In genomic region chr11:33257160-33257896, GRCh38 we compare ENCODE assay signal across 1 cellular context.
TF ChIP-seq lines count a peak whose summit lies in the region.

HIPK3 (plus strand) TSS chr11:33257381.

TF ChIP-seq in GM12878, 131 proteins besides CTCF, POLR2A, EP300 and RAD21 (continued from another document and continues in another):
- peak in 1 of 2 experiments; percentile 86; a peak in 2 of 3 replicates for TF ChIP-seq EGR1 (IDR thresholded peaks at IDR 0.05; ENCODE audit: borderline replicate concordance in 1 of 2, low read depth in 2 of 2, low read length in 2 of 2)
- TF ChIP-seq CBFB (IDR thresholded peaks at IDR 0.05; ENCODE audit: low read depth) = no peak
- no peak; the same call in 1 of the 2 replicates for TF ChIP-seq RFX5 (IDR thresholded peaks at IDR 0.05; ENCODE audit: low read depth, low read length)
- no peak for TF ChIP-seq NFIC (IDR thresholded peaks at IDR 0.05; ENCODE audit: low read depth, low read length)
- no peak for TF ChIP-seq MTA2 (IDR thresholded peaks at IDR 0.05; ENCODE audit: low read depth)
- peak; percentile 53 for TF ChIP-seq DPF2 (IDR thresholded peaks at IDR 0.05)
- TF ChIP-seq, protein P1, sequence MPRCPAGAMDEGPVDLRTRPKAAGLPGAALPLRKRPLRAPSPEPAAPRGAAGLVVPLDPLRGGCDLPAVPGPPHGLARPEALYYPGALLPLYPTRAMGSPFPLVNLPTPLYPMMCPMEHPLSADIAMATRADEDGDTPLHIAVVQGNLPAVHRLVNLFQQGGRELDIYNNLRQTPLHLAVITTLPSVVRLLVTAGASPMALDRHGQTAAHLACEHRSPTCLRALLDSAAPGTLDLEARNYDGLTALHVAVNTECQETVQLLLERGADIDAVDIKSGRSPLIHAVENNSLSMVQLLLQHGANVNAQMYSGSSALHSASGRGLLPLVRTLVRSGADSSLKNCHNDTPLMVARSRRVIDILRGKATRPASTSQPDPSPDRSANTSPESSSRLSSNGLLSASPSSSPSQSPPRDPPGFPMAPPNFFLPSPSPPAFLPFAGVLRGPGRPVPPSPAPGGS (IDR thresholded peaks at IDR 0.05; ENCODE audit: borderline replicate concordance, insufficient read depth, low read depth, low read length, poor library complexity, severe bottlenecking) = no peak
- TF ChIP-seq PAX5 (IDR thresholded peaks at IDR 0.05; ENCODE audit: borderline replicate concordance, low read depth, low read length) = no peak
- no peak for TF ChIP-seq RBBP5 (conservative IDR thresholded peaks at IDR 0.05)
- no peak for TF ChIP-seq KDM1A (IDR thresholded peaks at IDR 0.05; ENCODE audit: borderline replicate concordance)
- TF ChIP-seq, protein P2, sequence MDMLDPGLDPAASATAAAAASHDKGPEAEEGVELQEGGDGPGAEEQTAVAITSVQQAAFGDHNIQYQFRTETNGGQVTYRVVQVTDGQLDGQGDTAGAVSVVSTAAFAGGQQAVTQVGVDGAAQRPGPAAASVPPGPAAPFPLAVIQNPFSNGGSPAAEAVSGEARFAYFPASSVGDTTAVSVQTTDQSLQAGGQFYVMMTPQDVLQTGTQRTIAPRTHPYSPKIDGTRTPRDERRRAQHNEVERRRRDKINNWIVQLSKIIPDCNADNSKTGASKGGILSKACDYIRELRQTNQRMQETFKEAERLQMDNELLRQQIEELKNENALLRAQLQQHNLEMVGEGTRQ (IDR thresholded peaks at IDR 0.05; ENCODE audit: borderline replicate concordance, low read depth, low read length) = no peak
- TF ChIP-seq HDGF (IDR thresholded peaks at IDR 0.05) = peak; percentile 31; the same call in 1 of the 2 replicates
- TF ChIP-seq SP1 (IDR thresholded peaks at IDR 0.05; ENCODE audit: low read depth, low read length) = no peak
- TF ChIP-seq CBX5 (IDR thresholded peaks at IDR 0.05; ENCODE audit: low read depth) = no peak; the same call in 1 of the 2 replicates
- TF ChIP-seq FOXM1 (IDR thresholded peaks at IDR 0.05; ENCODE audit: low read depth, low read length) = no peak
- no peak for TF ChIP-seq BMI1 (IDR thresholded peaks at IDR 0.05; ENCODE audit: borderline replicate concordance)
- TF ChIP-seq MEF2A (IDR thresholded peaks at IDR 0.05; ENCODE audit: insufficient read depth, low read depth, low read length) = no peak
- no peak for TF ChIP-seq TARDBP (IDR thresholded peaks at IDR 0.05; ENCODE audit: borderline replicate concordance)
- TF ChIP-seq NR2F1 (conservative IDR thresholded peaks at IDR 0.05) = peak; percentile 60
- no peak for TF ChIP-seq ZZZ3 (IDR thresholded peaks at IDR 0.05; ENCODE audit: control insufficient read depth, insufficient read length, low read depth)
- TF ChIP-seq POU2F2 (IDR thresholded peaks at IDR 0.05; ENCODE audit: borderline replicate concordance, low read depth, low read length) = no peak
- no peak; the same call in 1 of the 2 replicates for TF ChIP-seq MXI1 (IDR thresholded peaks at IDR 0.05; ENCODE audit: low read depth, low read length)
- no peak for TF ChIP-seq SRF (IDR thresholded peaks at IDR 0.05; ENCODE audit: low read depth in 2 of 2, low read length in 2 of 2)
- TF ChIP-seq GATAD2B (conservative IDR thresholded peaks at IDR 0.05; ENCODE audit: low read depth) = peak; percentile 83; the same call in 1 of the 2 replicates
- peak; percentile 53 for TF ChIP-seq NBN (IDR thresholded peaks at IDR 0.05)
- TF ChIP-seq SREBF2 (IDR thresholded peaks at IDR 0.05; ENCODE audit: low read length) = no peak
- peak; percentile 69 for TF ChIP-seq TCF12 (IDR thresholded peaks at IDR 0.05; ENCODE audit: low read depth, low read length)
- no peak for TF ChIP-seq CHD1 (IDR thresholded peaks at IDR 0.05; ENCODE audit: low read depth, low read length)
- TF ChIP-seq ZNF207 (IDR thresholded peaks at IDR 0.05; ENCODE audit: borderline replicate concordance) = no peak
- TF ChIP-seq PML (IDR thresholded peaks at IDR 0.05; ENCODE audit: low read length) = peak; percentile 75
- TF ChIP-seq, protein P3, sequence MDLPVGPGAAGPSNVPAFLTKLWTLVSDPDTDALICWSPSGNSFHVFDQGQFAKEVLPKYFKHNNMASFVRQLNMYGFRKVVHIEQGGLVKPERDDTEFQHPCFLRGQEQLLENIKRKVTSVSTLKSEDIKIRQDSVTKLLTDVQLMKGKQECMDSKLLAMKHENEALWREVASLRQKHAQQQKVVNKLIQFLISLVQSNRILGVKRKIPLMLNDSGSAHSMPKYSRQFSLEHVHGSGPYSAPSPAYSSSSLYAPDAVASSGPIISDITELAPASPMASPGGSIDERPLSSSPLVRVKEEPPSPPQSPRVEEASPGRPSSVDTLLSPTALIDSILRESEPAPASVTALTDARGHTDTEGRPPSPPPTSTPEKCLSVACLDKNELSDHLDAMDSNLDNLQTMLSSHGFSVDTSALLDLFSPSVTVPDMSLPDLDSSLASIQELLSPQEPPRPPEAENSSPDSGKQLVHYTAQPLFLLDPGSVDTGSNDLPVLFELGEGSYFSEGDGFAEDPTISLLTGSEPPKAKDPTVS (IDR thresholded peaks at IDR 0.05; ENCODE audit: low read depth, low read length) = no peak
- no peak for TF ChIP-seq CBX3 (IDR thresholded peaks at IDR 0.05; ENCODE audit: borderline replicate concordance, low read depth)
- TF ChIP-seq E2F8 (IDR thresholded peaks at IDR 0.05; ENCODE audit: low read depth, partially characterized antibody) = no peak
- no peak for TF ChIP-seq STAT3 (IDR thresholded peaks at IDR 0.05; ENCODE audit: low read depth, low read length)
- no peak; the same call in none of the 2 replicates for TF ChIP-seq RUNX3 (IDR thresholded peaks at IDR 0.05; ENCODE audit: low read length)
- no peak for TF ChIP-seq USF1 (IDR thresholded peaks at IDR 0.05; ENCODE audit: borderline replicate concordance, extremely low read length, insufficient read depth, low read depth, low read length)
- TF ChIP-seq TCF7 (IDR thresholded peaks at IDR 0.05; ENCODE audit: borderline replicate concordance) = no peak
- no peak for TF ChIP-seq MTA3 (IDR thresholded peaks at IDR 0.05; ENCODE audit: borderline replicate concordance, low read length)
- TF ChIP-seq TCF3 (IDR thresholded peaks at IDR 0.05; ENCODE audit: borderline replicate concordance, insufficient read depth, low read depth, low read length) = peak; percentile 62; the same call in 1 of the 2 replicates
- TF ChIP-seq SUZ12 (IDR thresholded peaks at IDR 0.05; ENCODE audit: unreplicated experiment) = no peak
- no peak for TF ChIP-seq ZNF622 (IDR thresholded peaks at IDR 0.05)
- TF ChIP-seq ATF7 (IDR thresholded peaks at IDR 0.05; ENCODE audit: low read depth) = no peak
- no peak for TF ChIP-seq NFXL1 (IDR thresholded peaks at IDR 0.05; ENCODE audit: borderline replicate concordance)
- TF ChIP-seq KAT2A (conservative IDR thresholded peaks at IDR 0.05; ENCODE audit: control insufficient read depth, low read depth, low read length) = no peak
- no peak for TF ChIP-seq FOXK2 (IDR thresholded peaks at IDR 0.05)
- TF ChIP-seq BCL11A (IDR thresholded peaks at IDR 0.05; ENCODE audit: low read depth, low read length) = 0 out of 2 replicates have a peak, but pooled peaks have one; percentile 5
- TF ChIP-seq IRF3 (IDR thresholded peaks at IDR 0.05) = no peak
- no peak for TF ChIP-seq FOS (IDR thresholded peaks at IDR 0.05; ENCODE audit: borderline replicate concordance, extremely low read depth, insufficient read length)
- no peak for TF ChIP-seq NFYA (IDR thresholded peaks at IDR 0.05; ENCODE audit: borderline replicate concordance, low read depth, low read length)
- TF ChIP-seq ZSCAN29 (IDR thresholded peaks at IDR 0.05) = 0 out of 2 replicates have a peak, but pooled peaks have one; percentile 70
- no peak for TF ChIP-seq SIX5 (IDR thresholded peaks at IDR 0.05; ENCODE audit: low read depth, low read length, severe bottlenecking)
- no peak for TF ChIP-seq CREB1 (IDR thresholded peaks at IDR 0.05; ENCODE audit: low read depth)
- 0 out of 2 replicates have a peak, but pooled peaks have one; percentile 40 for TF ChIP-seq ASH2L (IDR thresholded peaks at IDR 0.05; ENCODE audit: borderline replicate concordance, low read depth)
- TF ChIP-seq YY1 (IDR thresholded peaks at IDR 0.05; ENCODE audit: low read depth, low read length) = peak; percentile 91
- TF ChIP-seq, protein P4, sequence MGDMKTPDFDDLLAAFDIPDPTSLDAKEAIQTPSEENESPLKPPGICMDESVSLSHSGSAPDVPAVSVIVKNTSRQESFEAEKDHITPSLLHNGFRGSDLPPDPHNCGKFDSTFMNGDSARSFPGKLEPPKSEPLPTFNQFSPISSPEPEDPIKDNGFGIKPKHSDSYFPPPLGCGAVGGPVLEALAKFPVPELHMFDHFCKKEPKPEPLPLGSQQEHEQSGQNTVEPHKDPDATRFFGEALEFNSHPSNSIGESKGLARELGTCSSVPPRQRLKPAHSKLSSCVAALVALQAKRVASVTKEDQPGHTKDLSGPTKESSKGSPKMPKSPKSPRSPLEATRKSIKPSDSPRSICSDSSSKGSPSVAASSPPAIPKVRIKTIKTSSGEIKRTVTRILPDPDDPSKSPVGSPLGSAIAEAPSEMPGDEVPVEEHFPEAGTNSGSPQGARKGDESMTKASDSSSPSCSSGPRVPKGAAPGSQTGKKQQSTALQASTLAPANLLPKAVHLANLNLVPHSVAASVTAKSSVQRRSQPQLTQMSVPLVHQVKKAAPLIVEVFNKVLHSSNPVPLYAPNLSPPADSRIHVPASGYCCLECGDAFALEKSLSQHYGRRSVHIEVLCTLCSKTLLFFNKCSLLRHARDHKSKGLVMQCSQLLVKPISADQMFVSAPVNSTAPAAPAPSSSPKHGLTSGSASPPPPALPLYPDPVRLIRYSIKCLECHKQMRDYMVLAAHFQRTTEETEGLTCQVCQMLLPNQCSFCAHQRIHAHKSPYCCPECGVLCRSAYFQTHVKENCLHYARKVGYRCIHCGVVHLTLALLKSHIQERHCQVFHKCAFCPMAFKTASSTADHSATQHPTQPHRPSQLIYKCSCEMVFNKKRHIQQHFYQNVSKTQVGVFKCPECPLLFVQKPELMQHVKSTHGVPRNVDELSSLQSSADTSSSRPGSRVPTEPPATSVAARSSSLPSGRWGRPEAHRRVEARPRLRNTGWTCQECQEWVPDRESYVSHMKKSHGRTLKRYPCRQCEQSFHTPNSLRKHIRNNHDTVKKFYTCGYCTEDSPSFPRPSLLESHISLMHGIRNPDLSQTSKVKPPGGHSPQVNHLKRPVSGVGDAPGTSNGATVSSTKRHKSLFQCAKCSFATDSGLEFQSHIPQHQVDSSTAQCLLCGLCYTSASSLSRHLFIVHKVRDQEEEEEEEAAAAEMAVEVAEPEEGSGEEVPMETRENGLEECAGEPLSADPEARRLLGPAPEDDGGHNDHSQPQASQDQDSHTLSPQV (IDR thresholded peaks at IDR 0.05) = no peak
- peak; percentile 7 for TF ChIP-seq KLF5 (IDR thresholded peaks at IDR 0.05; ENCODE audit: partially characterized antibody)
- TF ChIP-seq LARP7 (IDR thresholded peaks at IDR 0.05) = peak; percentile 87
- no peak for TF ChIP-seq CHD2 (IDR thresholded peaks at IDR 0.05; ENCODE audit: borderline replicate concordance, low read depth, low read length)
- no peak for TF ChIP-seq IKZF2 (IDR thresholded peaks at IDR 0.05)
- TF ChIP-seq, protein P5, sequence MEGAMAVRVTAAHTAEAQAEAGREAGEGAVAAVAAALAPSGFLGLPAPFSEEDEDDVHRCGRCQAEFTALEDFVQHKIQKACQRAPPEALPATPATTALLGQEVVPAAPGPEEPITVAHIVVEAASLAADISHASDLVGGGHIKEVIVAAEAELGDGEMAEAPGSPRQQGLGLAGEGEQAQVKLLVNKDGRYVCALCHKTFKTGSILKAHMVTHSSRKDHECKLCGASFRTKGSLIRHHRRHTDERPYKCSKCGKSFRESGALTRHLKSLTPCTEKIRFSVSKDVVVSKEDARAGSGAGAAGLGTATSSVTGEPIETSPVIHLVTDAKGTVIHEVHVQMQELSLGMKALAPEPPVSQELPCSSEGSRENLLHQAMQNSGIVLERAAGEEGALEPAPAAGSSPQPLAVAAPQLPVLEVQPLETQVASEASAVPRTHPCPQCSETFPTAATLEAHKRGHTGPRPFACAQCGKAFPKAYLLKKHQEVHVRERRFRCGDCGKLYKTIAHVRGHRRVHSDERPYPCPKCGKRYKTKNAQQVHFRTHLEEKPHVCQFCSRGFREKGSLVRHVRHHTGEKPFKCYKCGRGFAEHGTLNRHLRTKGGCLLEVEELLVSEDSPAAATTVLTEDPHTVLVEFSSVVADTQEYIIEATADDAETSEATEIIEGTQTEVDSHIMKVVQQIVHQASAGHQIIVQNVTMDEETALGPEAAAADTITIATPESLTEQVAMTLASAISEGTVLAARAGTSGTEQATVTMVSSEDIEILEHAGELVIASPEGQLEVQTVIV (IDR thresholded peaks at IDR 0.05; ENCODE audit: borderline replicate concordance, partially characterized antibody) = no peak
- no peak for TF ChIP-seq PAX8 (IDR thresholded peaks at IDR 0.05)
- no peak for TF ChIP-seq CREM (IDR thresholded peaks at IDR 0.05; ENCODE audit: low read depth)
- TF ChIP-seq GABPA (IDR thresholded peaks at IDR 0.05; ENCODE audit: low read depth) = no peak
- TF ChIP-seq HDAC6 (IDR thresholded peaks at IDR 0.05; ENCODE audit: unreplicated experiment) = no peak
